ENCODE assay signal across 19 cellular contexts in genomic region chr16:86519007-86519648, GRCh38. TPM values are rescaled to one million over a fixed set of nuclear protein-coding genes. Genes with fewer than 3 reads are reported as not detected.
DNase-seq lines count a peak whose midpoint lies in the region; FAIRE-seq and TF ChIP-seq lines count a peak whose summit lies in the region.
"Had no signal": no experiment of that assay in that cellular context is flagged by ENCODE, and none has a peak within 500 bp of the region (broad histone marks: within the 10 kb centered on the region; RNA-seq: fewer than 3 reads in every experiment).

No MANE protein-coding gene starts in this region.

- H3K9me2 ChIP-seq in Loucy (replicated peaks; ENCODE audit: low read depth, low read length), result no peaks in the 10 kb centered on the region

- H3K14ac ChIP-seq in H1 (ENCODE audit: insufficient read length), result no peak overlapping the region

- no peak overlapping the region for H3K23ac ChIP-seq in H1 (ENCODE audit: insufficient read length)

- H3K9me3 ChIP-seq in Loucy (ENCODE audit: insufficient read depth, low read depth, low read length) (no peaks in the 10 kb centered on the region), H1 (ENCODE audit: insufficient read depth in 2 of 2, low read depth in 1 of 2, low read length in 1 of 2) (no peaks in the 10 kb centered on the region; a peak in 1 of 4 replicates), osteoblast (ENCODE audit: low read depth, low read length) (no peaks in the 10 kb centered on the region)

- TF ChIP-seq CTCF in Loucy (conservative IDR thresholded peaks at IDR 0.05; ENCODE audit: low read length) (no peak), H1 (IDR thresholded peaks at IDR 0.05; ENCODE audit: control extremely low read depth in 1 of 3, insufficient read depth in 1 of 3, low read depth in 1 of 3, low read length in 3 of 3) (no peak), osteoblast (IDR thresholded peaks at IDR 0.05; ENCODE audit: extremely low read depth, low read depth, low read length) (no peak), D721Med (IDR thresholded peaks at IDR 0.05; ENCODE audit: insufficient read depth, missing control alignments) (no peak)

- no peak overlapping the region for H2BK120ac ChIP-seq in H1 (replicated peaks; ENCODE audit: low read depth, low read length)

- TF ChIP-seq RAD21 in H1 (IDR thresholded peaks at IDR 0.05 in 1 of 2, conservative IDR thresholded peaks at IDR 0.05 in 1 of 2; ENCODE audit: low read depth in 2 of 2, low read length in 2 of 2), result no peak

- no peak overlapping the region for H2BK5ac ChIP-seq in H1 (ENCODE audit: low read depth, low read length)

- no peak overlapping the region; the same call in 1 of the 2 replicates for H4K8ac ChIP-seq in H1 (ENCODE audit: extremely low read depth, insufficient read depth, low read length)

- H3K9ac ChIP-seq in Loucy (ENCODE audit: low read depth, low read length, poor library complexity, severe bottlenecking) (no peak overlapping the region), H1 (replicated peaks in 1 of 4; ENCODE audit: extremely low read depth in 1 of 4, low read depth in 3 of 4, low read length in 3 of 4) (no peak overlapping the region)

- H3K4me3 ChIP-seq in Loucy (ENCODE audit: low read length, poor library complexity, severe bottlenecking) (no peak overlapping the region), H1 (ENCODE audit: extremely low read depth in 1 of 4, insufficient read depth in 2 of 4, low read depth in 3 of 4, low read length in 4 of 4) (no peak overlapping the region), osteoblast (ENCODE audit: insufficient read depth, low read length) (no peak overlapping the region)

- H3F3A ChIP-seq in Loucy (ENCODE audit: low read depth), result no peaks in the 10 kb centered on the region

- TF ChIP-seq POLR2A in H1 (IDR thresholded peaks at IDR 0.05; ENCODE audit: control extremely low read depth in 1 of 2, low read depth in 2 of 2, low read length in 2 of 2), result no peak

- H3K79me2 ChIP-seq in Loucy (ENCODE audit: insufficient read depth, low read length) (no peaks in the 10 kb centered on the region), H1 (ENCODE audit: control insufficient read depth in 1 of 2, insufficient read depth in 2 of 2, low read length in 2 of 2) (no peaks in the 10 kb centered on the region), osteoblast (ENCODE audit: insufficient read depth, low read length) (no peaks in the 10 kb centered on the region)

- H3K36me3 ChIP-seq in Loucy (ENCODE audit: insufficient read depth, low read length) (no peaks in the 10 kb centered on the region), H1 (ENCODE audit: control insufficient read depth in 2 of 4, insufficient read depth in 4 of 4, low read length in 3 of 4) (no peaks in the 10 kb centered on the region), osteoblast (ENCODE audit: insufficient read depth, low read length) (no peaks in the 10 kb centered on the region)

- POLR2A ChIA-PET in H1 (lab: Charles Lee; ENCODE audit: partially characterized antibody), result no interaction called here

- H3K23me2 ChIP-seq in H1 (ENCODE audit: low read depth, low read length), result no peaks in the 10 kb centered on the region; the same call in 1 of the 2 replicates

- no peak overlapping the region for H3K4me2 ChIP-seq in Loucy (ENCODE audit: low read depth, low read length, poor library complexity, severe bottlenecking)
- H3K4me2 ChIP-seq in H1 (ENCODE audit: insufficient read depth in 1 of 2, low read depth in 2 of 2, low read length in 2 of 2), result no peak overlapping the region
- no peak overlapping the region for H3K4me2 ChIP-seq in osteoblast (ENCODE audit: insufficient read depth, low read length)

- H3K4ac ChIP-seq in H1 (replicated peaks; ENCODE audit: insufficient read length, low read depth, low read length), result no peak overlapping the region

- no peak overlapping the region for H3K18ac ChIP-seq in H1 (ENCODE audit: extremely low read depth, low read length)

- H3K27me3 ChIP-seq in Loucy (ENCODE audit: insufficient read depth, low read length, poor library complexity, severe bottlenecking) (no peaks in the 10 kb centered on the region), H1 (replicated peaks in 1 of 4; ENCODE audit: control insufficient read depth in 3 of 4, extremely low read depth in 1 of 4, insufficient read depth in 3 of 4, low read length in 3 of 4) (peaks cover 45 to 62% (median 52%) of the 10 kb centered on the region in 4 experiments), osteoblast (ENCODE audit: insufficient read depth, low read length) (peaks cover 88% of the 10 kb centered on the region)

- no peak overlapping the region for H2BK20ac ChIP-seq in H1 (ENCODE audit: low read length)

- peak overlapping the region; percentile 72; the same call in 1 of the 2 replicates for H2BK12ac ChIP-seq in H1 (ENCODE audit: low read depth, low read length)

- DNase-seq in H1 (ENCODE audit: low read depth in 1 of 2, low spot score in 2 of 2), result no peak
- DNase-seq in osteoblast (ENCODE audit: insufficient read length, low spot score, missing footprints), result peak; percentile 58
- no peak for DNase-seq in D721Med (ENCODE audit: insufficient read length, low spot score)
- no peak for DNase-seq in T1000 (lab: John Stamatoyannopoulos, UW)
- DNase-seq in H4 (ENCODE audit: low spot score), result no peak
- DNase-seq: activated CD4-positive, alpha-beta T cell treated with anti-CD3 and anti-CD28 coated beads, Interleukin-2, amount 50 U/mL, for 4 hours; activated CD8-positive, alpha-beta memory T cell treated with anti-CD3 and anti-CD28 coated beads, Interleukin-2, amount 50 U/mL, for 48 hours; KG1; left colon; NCI-H187 treated with DMSO at 0.1 percent for 48 hours; NCI-H748 treated with DMSO at 0.1 percent for 48 hours; SHP77 treated with DMSO at 0.1 percent for 48 hours; stimulated activated CD4-positive, alpha-beta T cell treated with anti-CD3 and anti-CD28 coated beads, Interleukin-2, amount 100 ng/mL, for 24 hours had no signal

- H2AFZ ChIP-seq in Loucy (ENCODE audit: low read length), result 0 out of 2 replicates have a peak overlapping the region, but pooled peaks have one; percentile 9
- no peak overlapping the region for H2AFZ ChIP-seq in H1 (ENCODE audit: low read length)
- H2AFZ ChIP-seq in osteoblast (ENCODE audit: low read length), result no peak overlapping the region

- CTCF ChIA-PET in H1 (lab: Charles Lee; ENCODE audit: partially characterized antibody), result interaction anchor here (0.7 to 6.0 kb wide), 33 partner anchors 12 to 528 kb away, joined by 3 to 84 read pairs (median 7); no protein-coding TSS in a partner anchor

- no peaks in the 10 kb centered on the region for H4K20me1 ChIP-seq in Loucy (ENCODE audit: insufficient read depth, low read length, poor library complexity, severe bottlenecking)
- peaks cover 9% of the 10 kb centered on the region in 2 experiments for H4K20me1 ChIP-seq in H1 (replicated peaks in 1 of 2; ENCODE audit: control insufficient read depth in 1 of 2, insufficient read depth in 2 of 2, low read length in 2 of 2)
- H4K20me1 ChIP-seq in osteoblast (ENCODE audit: insufficient read depth, low read length), result no peaks in the 10 kb centered on the region

- no peak overlapping the region for H4K5ac ChIP-seq in H1 (ENCODE audit: insufficient read length, low read depth, low read length)

- H4K91ac ChIP-seq in H1 (replicated peaks; ENCODE audit: insufficient read length, low read length), result no peak overlapping the region

- WGBS in H1 (ENCODE audit: extremely low coverage in 1 of 2, insufficient coverage in 1 of 2, insufficient read length in 1 of 2, insufficient replicate concordance in 2 of 2, low coverage in 1 of 2, low lambda C conversion rate in 2 of 2, missing lambda C conversion rate in 1 of 2), 2 experiments, result 89% methylated on average over 16 of the region's 16 CpGs; no CpG with 5 or more reads in 1 of the 2 experiments

- no peak overlapping the region for H2BK15ac ChIP-seq in H1 (ENCODE audit: low read length)

- H2AK5ac ChIP-seq in H1 (ENCODE audit: low read depth, low read length), result no peak overlapping the region

- TF ChIP-seq EP300 in H1 (IDR thresholded peaks at IDR 0.05; ENCODE audit: borderline replicate concordance in 1 of 2, low read depth in 2 of 2, low read length in 2 of 2), result no peak

- H3K4me1 ChIP-seq in Loucy (ENCODE audit: insufficient read depth, low read length, poor library complexity, severe bottlenecking) (no peaks in the 10 kb centered on the region), H1 (replicated peaks in 1 of 4; ENCODE audit: control insufficient read depth in 3 of 4, insufficient read depth in 4 of 4, low read length in 3 of 4) (peaks cover 3 to 9% (median 5%) of the 10 kb centered on the region in 4 experiments; a peak in 6 of 7 replicates), osteoblast (ENCODE audit: insufficient read depth, low read length) (peaks cover 9% of the 10 kb centered on the region)

- H3K27ac ChIP-seq in H1 (ENCODE audit: low read depth, low read length) (no peak overlapping the region), osteoblast (ENCODE audit: low read depth, low read length) (no peak overlapping the region)

- H3K79me1 ChIP-seq in H1 (ENCODE audit: low read depth, low read length), result no peaks in the 10 kb centered on the region

- H3K56ac ChIP-seq in H1 (replicated peaks; ENCODE audit: insufficient read length, low read depth, low read length), result no peak overlapping the region

- FAIRE-seq in H1 (lab: Jason Lieb, UNC), result no peak
- no peak for FAIRE-seq in D721Med (lab: Jason Lieb, UNC)

RNA-seq across cellular contexts. Expression of gene FOXF1, which starts 8.8 kb away (rescaled TPM):
- not detected in 2 replicates for total RNA-seq in H1 (2021; fragmentation: NEBNext Ultra II Directional; extraction: Animal tissue kit (Norgen Biotek cat#: 25700))
- 0.02 TPM in 1 of 2 replicates, not detected in the other for polyA plus RNA-seq in H1 (2011; rRNA removed)
- not detected for polyA plus RNA-seq in H1 (2011; cell fraction: cytosol; rRNA removed)
- not detected for polyA plus RNA-seq in H1 (2011; cell fraction: nucleus; rRNA removed)
- polyA plus RNA-seq in H1 (2012, experiment 1 of 2), result not detected in 4 replicates
- polyA plus RNA-seq in H1 (2012, experiment 2 of 2), result not detected
- polyA plus RNA-seq in H1 (2013, experiment 1 of 2), result 0.02 TPM
- 0.04 TPM for polyA plus RNA-seq in H1 (2013, experiment 2 of 2)
- polyA minus RNA-seq in H1 (2011; rRNA and poly(A)+ RNA removed), result not detected in 2 replicates
- not detected for polyA minus RNA-seq in H1 (2011; cell fraction: cytosol; rRNA and poly(A)+ RNA removed)
- not detected for polyA minus RNA-seq in H1 (2011; cell fraction: nucleus; rRNA and poly(A)+ RNA removed)
- total RNA-seq in osteoblast, result not detected in 2 replicates
- 12.3 and 20.2 TPM in 2 replicates for total RNA-seq in H4 (2014; rRNA removed; shearing (Covaris generic))
- total RNA-seq: CD4-positive, alpha-beta memory T cell; OCI-LY7; progenitor cell of endocrine pancreas; skeletal muscle tissue had no signal
- polyA plus RNA-seq: CD4-positive, alpha-beta memory T cell; neural cell had no signal

RNA-seq across cellular contexts. Expression of gene MTHFSD, which starts 35.9 kb away (rescaled TPM):
- total RNA-seq in H1 (2021; fragmentation: NEBNext Ultra II Directional; extraction: Animal tissue kit (Norgen Biotek cat#: 25700)), result 9.8 and 10.8 TPM in 2 replicates
- polyA plus RNA-seq in H1 (2011; rRNA removed), result 7.1 and 11.0 TPM in 2 replicates
- 11.7 TPM for polyA plus RNA-seq in H1 (2011; cell fraction: cytosol; rRNA removed)
- 29.4 TPM for polyA plus RNA-seq in H1 (2011; cell fraction: nucleus; rRNA removed)
- 6.1 to 7.9 TPM (median 6.5 TPM) in 4 replicates for polyA plus RNA-seq in H1 (2012, experiment 1 of 2)
- polyA plus RNA-seq in H1 (2012, experiment 2 of 2), result 3.8 TPM
- 7.4 TPM for polyA plus RNA-seq in H1 (2013, experiment 1 of 2)
- polyA plus RNA-seq in H1 (2013, experiment 2 of 2), result 6.7 TPM
- polyA minus RNA-seq in H1 (2011; rRNA and poly(A)+ RNA removed), result 16.0 and 19.1 TPM in 2 replicates
- polyA minus RNA-seq in H1 (2011; cell fraction: cytosol; rRNA and poly(A)+ RNA removed), result 10.1 TPM
- polyA minus RNA-seq in H1 (2011; cell fraction: nucleus; rRNA and poly(A)+ RNA removed), result 36.2 TPM
- total RNA-seq in osteoblast, result 18.5 and 20.3 TPM in 2 replicates
- 9.6 and 10.0 TPM in 2 replicates for total RNA-seq in H4 (2014; rRNA removed; shearing (Covaris generic))

RNA-seq across cellular contexts. Expression of gene FOXC2, which starts 47.5 kb away (rescaled TPM):
- total RNA-seq in H1 (2021; fragmentation: NEBNext Ultra II Directional; extraction: Animal tissue kit (Norgen Biotek cat#: 25700)), result 0.09 and 0.11 TPM in 2 replicates
- polyA plus RNA-seq in H1 (2011; rRNA removed), result not detected in 2 replicates
- not detected for polyA plus RNA-seq in H1 (2011; cell fraction: cytosol; rRNA removed)
- polyA plus RNA-seq in H1 (2011; cell fraction: nucleus; rRNA removed), result not detected
- polyA plus RNA-seq in H1 (2012, experiment 1 of 2), result 0.08 TPM in 1 of 4 replicates, not detected in the others
- 0.12 TPM for polyA plus RNA-seq in H1 (2012, experiment 2 of 2)
- polyA plus RNA-seq in H1 (2013, experiment 1 of 2), result 0.34 TPM
- polyA plus RNA-seq in H1 (2013, experiment 2 of 2), result 0.22 TPM
- polyA minus RNA-seq in H1 (2011; rRNA and poly(A)+ RNA removed), result not detected in 2 replicates
- polyA minus RNA-seq in H1 (2011; cell fraction: cytosol; rRNA and poly(A)+ RNA removed), result not detected
- polyA minus RNA-seq in H1 (2011; cell fraction: nucleus; rRNA and poly(A)+ RNA removed), result not detected
- 2.2 and 2.4 TPM in 2 replicates for total RNA-seq in osteoblast
- 0.12 and 0.60 TPM in 2 replicates for total RNA-seq in H4 (2014; rRNA removed; shearing (Covaris generic))
- total RNA-seq: CD4-positive, alpha-beta memory T cell; OCI-LY7; progenitor cell of endocrine pancreas had no signal
- polyA plus RNA-seq: CD4-positive, alpha-beta memory T cell; neural cell had no signal

RNA-seq across cellular contexts. Expression of gene FOXL1, which starts 59.2 kb away (rescaled TPM):
- total RNA-seq in H1 (2021; fragmentation: NEBNext Ultra II Directional; extraction: Animal tissue kit (Norgen Biotek cat#: 25700)), result 0.29 TPM in 1 of 2 replicates, not detected in the other
- 0.03 and 0.09 TPM in 2 replicates for polyA plus RNA-seq in H1 (2011; rRNA removed)
- 0.05 TPM for polyA plus RNA-seq in H1 (2011; cell fraction: cytosol; rRNA removed)
- polyA plus RNA-seq in H1 (2011; cell fraction: nucleus; rRNA removed), result 0.03 TPM
- polyA plus RNA-seq in H1 (2012, experiment 1 of 2), result 0.12 TPM in 1 of 4 replicates, not detected in the others
- polyA plus RNA-seq in H1 (2012, experiment 2 of 2), result not detected
- polyA plus RNA-seq in H1 (2013, experiment 1 of 2), result 0.22 TPM
- polyA plus RNA-seq in H1 (2013, experiment 2 of 2), result 0.17 TPM
- polyA minus RNA-seq in H1 (2011; rRNA and poly(A)+ RNA removed), result not detected in 2 replicates
- polyA minus RNA-seq in H1 (2011; cell fraction: cytosol; rRNA and poly(A)+ RNA removed), result 0.37 TPM
- polyA minus RNA-seq in H1 (2011; cell fraction: nucleus; rRNA and poly(A)+ RNA removed), result 0.40 TPM
- total RNA-seq in osteoblast, result 2.5 and 3.2 TPM in 2 replicates
- total RNA-seq in H4 (2014; rRNA removed; shearing (Covaris generic)), result 0.75 and 0.86 TPM in 2 replicates
- total RNA-seq: CD4-positive, alpha-beta memory T cell; progenitor cell of endocrine pancreas had no signal
- polyA plus RNA-seq: CD4-positive, alpha-beta memory T cell had no signal

Comparison
In these comparisons a context has a peak if more than half of its experiments do, and no peak if none do; other contexts are left out.
1. RNA of gene FOXF1, which starts 8.8 kb away (total RNA-seq): 12.3 to 20.2 TPM in H4; not detected in H1 and not detected in osteoblast; every median in the first group is over 10 times any median in the second.